33 cellular contexts compared by ENCODE assay signal in the genomic region with DNA sequence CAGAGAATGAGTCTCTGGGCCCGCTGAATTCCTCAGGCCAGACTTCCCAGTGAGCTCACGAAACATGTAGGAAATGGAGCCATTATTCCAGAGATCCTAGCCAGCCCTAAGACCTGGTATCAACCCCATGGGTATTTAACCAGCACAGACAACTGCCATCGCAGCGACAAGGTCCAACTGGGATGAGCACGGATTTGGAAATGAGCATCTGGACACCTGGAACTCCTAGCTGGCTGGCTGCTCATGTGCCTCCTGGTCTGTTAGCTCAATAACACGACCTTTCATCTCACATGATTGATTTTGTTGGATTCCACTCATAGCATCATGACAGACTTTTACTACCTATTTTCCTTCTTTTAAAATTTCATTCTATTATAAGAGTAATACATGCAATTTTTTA. TPM values are rescaled to one million over a fixed set of nuclear protein-coding genes. Genes with fewer than 3 reads are reported as not detected.
"Had no signal": no experiment of that assay in that cellular context is flagged by ENCODE, and none has a peak within 500 bp of the region (broad histone marks: within the 10 kb centered on the region; RNA-seq: fewer than 3 reads in every experiment).

No MANE protein-coding gene starts in this region.

- H3K27ac ChIP-seq: heart right ventricle, hepatocyte, left ventricle myocardium inferior, pancreas, prostate gland, stomach, testis, thyroid gland, transverse colon, upper lobe of left lung, vagina had no signal

- H3K9me3 Mint-ChIP-seq: mesothelial cell of epicardium; natural killer cell treated with Interleukin-12 subunit alpha and Interleukin-12 subunit beta and Interleukin-15 and Interleukin-18, amount 100 ng/mL, for 72 hours; neural crest cell; stimulated activated naive B cell treated with anti-CD40 and anti-IgM and Interleukin-4, amounts not matched to agents 10 μg/mL and 1 μg/mL and 100 μg/mL, for 72 hours had no signal

- H3K36me3 Mint-ChIP-seq: mesothelial cell of epicardium; naive thymus-derived CD4-positive, alpha-beta T cell; natural killer cell treated with Interleukin-12 subunit alpha and Interleukin-12 subunit beta and Interleukin-15 and Interleukin-18, amount 100 ng/mL, for 72 hours; stimulated activated naive B cell treated with anti-CD40 and anti-IgM and Interleukin-4, amounts not matched to agents 10 μg/mL and 1 μg/mL and 100 μg/mL, for 72 hours had no signal

- H2AFZ ChIP-seq: hepatocyte had no signal

- H3K4me2 ChIP-seq: hepatocyte had no signal

- H3K4me1 ChIP-seq: heart right ventricle, left ventricle myocardium inferior, pancreas, prostate gland, stomach, testis, thyroid gland, upper lobe of left lung, vagina had no signal

- H3K4me3 Mint-ChIP-seq: mesothelial cell of epicardium; naive thymus-derived CD4-positive, alpha-beta T cell; natural killer cell treated with Interleukin-12 subunit alpha and Interleukin-12 subunit beta and Interleukin-15 and Interleukin-18, amount 100 ng/mL, for 72 hours; neural crest cell; stimulated activated naive B cell treated with anti-CD40 and anti-IgM and Interleukin-4, amounts not matched to agents 10 μg/mL and 1 μg/mL and 100 μg/mL, for 72 hours had no signal

- H3K9me3 ChIP-seq: heart right ventricle, left ventricle myocardium inferior, pancreas, prostate gland, stomach, testis, thyroid gland, transverse colon, upper lobe of left lung, vagina had no signal

- FAIRE-seq: keratinocyte, pancreas had no signal

- H3K79me2 ChIP-seq: hepatocyte had no signal

- H3K27me3 ChIP-seq: testis, thyroid gland, upper lobe of left lung, vagina had no signal

- H3K4me3 ChIP-seq: heart right ventricle, hepatocyte, left ventricle myocardium inferior, lung, pancreas, prostate gland, stomach, testis, thyroid gland, transverse colon, upper lobe of left lung, vagina had no signal

- ATAC-seq: heart right ventricle; naive thymus-derived CD4-positive, alpha-beta T cell; natural killer cell treated with Interleukin-12 subunit alpha and Interleukin-12 subunit beta and Interleukin-15 and Interleukin-18, amount 100 ng/mL, for 72 hours; pancreas; right cardiac atrium; stimulated activated naive B cell treated with anti-CD40 and anti-IgM and Interleukin-4, amounts not matched to agents 10 μg/mL and 1 μg/mL and 100 μg/mL, for 72 hours; stimulated activated naive CD8-positive, alpha-beta T cell treated with anti-CD3 and anti-CD28 coated beads, Interleukin-15, Interleukin-2, amounts not matched to agents 100 U/mL and 50 U/mL, for 24 hours had no signal

- H3K4me1 Mint-ChIP-seq: mesothelial cell of epicardium; neural crest cell; stimulated activated naive B cell treated with anti-CD40 and anti-IgM and Interleukin-4, amounts not matched to agents 10 μg/mL and 1 μg/mL and 100 μg/mL, for 72 hours had no signal

- H3K36me3 ChIP-seq: heart right ventricle, left ventricle myocardium inferior, pancreas, prostate gland, stomach, thyroid gland, transverse colon, upper lobe of left lung, vagina had no signal

- H3K27ac Mint-ChIP-seq: mesothelial cell of epicardium; naive thymus-derived CD4-positive, alpha-beta T cell; natural killer cell treated with Interleukin-12 subunit alpha and Interleukin-12 subunit beta and Interleukin-15 and Interleukin-18, amount 100 ng/mL, for 72 hours; stimulated activated naive B cell treated with anti-CD40 and anti-IgM and Interleukin-4, amounts not matched to agents 10 μg/mL and 1 μg/mL and 100 μg/mL, for 72 hours had no signal

- DNase-seq: heart right ventricle; kidney glomerular epithelial cell; left colon; left ventricle myocardium inferior; mesendoderm; naive thymus-derived CD4-positive, alpha-beta T cell; nucleus accumbens; pancreas; posterior cingulate gyrus; retina; right cardiac atrium; stimulated activated CD4-positive, alpha-beta T cell treated with anti-CD3 and anti-CD28 coated beads, Interleukin-12 subunit alpha, Interleukin-12 subunit beta, amount 100 ng/mL, for 4 hours; stimulated activated CD4-positive, alpha-beta T cell treated with anti-CD3 and anti-CD28 coated beads, Interleukin-15, amount 100 ng/mL, for 24 hours; stimulated activated CD4-positive, alpha-beta T cell treated with anti-CD3 and anti-CD28 coated beads, Interleukin-2, amount 100 ng/mL, for 24 hours; stimulated activated CD4-positive, alpha-beta T cell treated with anti-CD3 and anti-CD28 coated beads, Interleukin-4, amount 100 ng/mL, for 1 hour; stimulated activated naive B cell treated with anti-CD40 and anti-IgM and Interleukin-4, amounts not matched to agents 10 μg/mL and 1 μg/mL and 100 μg/mL, for 72 hours; stimulated activated naive CD8-positive, alpha-beta T cell treated with anti-CD3 and anti-CD28 coated beads, Interleukin-15, Interleukin-2, amounts not matched to agents 100 U/mL and 50 U/mL, for 24 hours; stomach; testis; thyroid gland; transverse colon; upper lobe of left lung had no signal

RNA-seq across cellular contexts. Expression of gene POU3F3, which starts 51.0 kb away (rescaled TPM):
- total RNA-seq: hepatocyte; mesothelial cell of epicardium; mononuclear cell; myocyte; naive thymus-derived CD4-positive, alpha-beta T cell; natural killer cell treated with Interleukin-12 subunit alpha and Interleukin-12 subunit beta and Interleukin-15 and Interleukin-18, amount 100 ng/mL, for 72 hours; pancreas; upper lobe of left lung; vagina had no signal
- polyA plus RNA-seq: hepatocyte; keratinocyte; lung; naive thymus-derived CD4-positive, alpha-beta T cell; pancreas; urinary bladder had no signal
